23 cellular contexts compared by ENCODE assay signal in the genomic region with DNA sequence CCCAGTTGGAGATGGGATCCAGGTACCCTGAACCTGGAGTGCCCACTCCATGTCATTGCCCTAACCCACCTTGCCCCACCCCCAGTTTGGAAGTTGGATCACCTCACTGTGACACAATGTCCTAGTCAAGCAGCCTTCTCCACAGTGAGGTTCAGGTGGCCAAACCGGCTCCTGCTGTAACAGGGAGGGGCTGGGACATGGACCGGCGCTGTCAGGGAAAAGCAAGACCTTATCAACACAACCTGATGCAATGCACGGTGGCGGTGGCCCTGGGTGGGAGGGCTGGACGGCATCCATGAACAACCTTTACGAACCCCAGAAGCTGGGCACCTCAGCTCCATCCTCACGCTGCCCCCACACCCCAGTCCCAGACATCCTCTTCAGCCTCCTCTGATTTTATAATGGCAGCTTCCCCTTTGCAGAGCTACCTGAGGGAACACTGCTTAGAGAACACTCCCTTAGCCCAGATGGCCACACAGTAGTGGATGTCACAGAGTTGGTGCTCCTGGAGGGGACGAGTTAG. TPM values are rescaled to one million over a fixed set of nuclear protein-coding genes. Genes with fewer than 3 reads are reported as not detected.
"Had no signal": no experiment of that assay in that cellular context is flagged by ENCODE, and none has a peak within 500 bp of the region (broad histone marks: within the 10 kb centered on the region; RNA-seq: fewer than 3 reads in every experiment).

No MANE protein-coding gene starts in this region.

- H3K9me3 ChIP-seq: SK-N-SH had no signal

- ATAC-seq: Panc1 had no signal

- DNase-seq: KBM-7, MV-4-11, NCI-H1048, NCI-H1105, NCI-H1417 treated with DMSO at 0.1 percent for 48 hours, NCI-H146, NCI-H1694 treated with DMSO at 0.1 percent for 48 hours, NCI-H1930, NCI-H2081, NCI-H2107, NCI-H2227 treated with DMSO at 0.1 percent for 48 hours, NCI-H524, NCI-H526 treated with DMSO at 0.1 percent for 48 hours, NCI-H748 treated with DMSO at 0.1 percent for 48 hours, SHP77, SK-N-SH had no signal

- H3K4me2 ChIP-seq: SK-N-SH had no signal

- H3K9ac ChIP-seq: SK-N-SH had no signal

- H3K27ac ChIP-seq: RWPE1 had no signal

RNA-seq across cellular contexts. Expression of gene KRTDAP, which starts 1.6 kb away (rescaled TPM):
- total RNA-seq: HT-29, LHCN-M2, MCF 10A, NCI-H460, SK-MEL-5 had no signal
- polyA plus RNA-seq: SK-N-SH had no signal

RNA-seq across cellular contexts. Expression of gene DMKN, which starts 21.6 kb away (rescaled TPM):
- polyA plus RNA-seq: SK-N-SH had no signal

RNA-seq across cellular contexts. Expression of gene SBSN, which starts 36.2 kb away (rescaled TPM):
- total RNA-seq: HT-29, LHCN-M2, MCF 10A, NCI-H460, SK-MEL-5 had no signal

RNA-seq across cellular contexts. Expression of gene GAPDHS, which starts 41.4 kb away (rescaled TPM):
- total RNA-seq: HT-29, LHCN-M2, MCF 10A, NCI-H460 had no signal
- polyA plus RNA-seq: SK-N-SH had no signal

RNA-seq across cellular contexts. Expression of gene FFAR2, which starts 43.8 kb away (rescaled TPM):
- total RNA-seq: LHCN-M2, MCF 10A, NCI-H460 had no signal
- polyA plus RNA-seq: SK-N-SH had no signal
